In the genomic region with DNA sequence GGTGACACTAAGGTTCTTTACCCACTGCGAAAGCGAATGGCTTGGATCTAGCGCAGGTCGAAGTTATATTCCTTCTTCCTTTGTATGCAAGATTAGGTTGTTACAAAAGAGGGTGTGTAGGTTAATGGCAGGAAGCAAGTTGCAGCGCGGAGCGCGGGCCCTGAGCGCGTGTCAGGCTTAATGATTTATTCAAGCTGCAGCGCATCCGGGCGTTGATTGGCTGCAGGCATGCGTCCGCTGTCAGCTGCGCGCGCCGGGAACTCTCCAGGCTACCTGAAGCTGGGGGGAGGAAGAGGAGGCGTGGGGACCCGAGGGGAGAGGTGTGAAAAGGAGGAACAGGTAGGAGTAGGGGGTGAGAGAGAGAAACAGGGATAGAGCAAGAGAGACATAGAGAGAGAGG, we compare ENCODE assay signal across 7 cellular contexts. TPM values are rescaled to one million over a fixed set of nuclear protein-coding genes. Genes with fewer than 3 reads are reported as not detected.
DNase-seq lines count a peak whose midpoint lies in the region; ATAC-seq, FAIRE-seq and TF ChIP-seq lines count a peak whose summit lies in the region.

No MANE protein-coding gene starts in this region.

- TF ChIP-seq POLR2A in K562 (conservative IDR thresholded peaks at IDR 0.05), result no peak

- no peak overlapping the region for H3K9ac ChIP-seq in HUES48 (ENCODE audit: low read depth, low read length)
- no peak overlapping the region for H3K9ac ChIP-seq in K562 (ENCODE audit: insufficient read depth in 1 of 2, low read depth in 2 of 2, low read length in 2 of 2)
- no peak overlapping the region for H3K9ac ChIP-seq in parathyroid adenoma

- no peaks in the 10 kb centered on the region for H3K9me1 ChIP-seq in K562 (ENCODE audit: control insufficient read depth, insufficient read depth, low read length)

- H3K79me2 ChIP-seq in K562 (ENCODE audit: control insufficient read depth, insufficient read depth, low read length), result no peaks in the 10 kb centered on the region
- H3K79me2 ChIP-seq in parathyroid adenoma, result no peaks in the 10 kb centered on the region

- in situ Hi-C loops in K562 (cut with MboI), result no loop called here

- BruUV-seq in K562 (replicated peaks; lab: Mats Ljungman, UMichigan), result no TSS peak

- WGBS in K562 (ENCODE audit: insufficient coverage, low coverage, missing lambda C conversion rate), result 0% methylated on average over 21 of the region's 21 CpGs

- peak; percentile 33 for DNase-seq in GM19238 (ENCODE audit: insufficient read length, low spot score)
- no peak for DNase-seq in K562 (ENCODE audit: extremely low read depth in 1 of 4, low spot score in 3 of 4)
- no peak for DNase-seq in MG63
- DNase-seq in epidermal melanocyte (ENCODE audit: insufficient read length, low spot score), result no peak
- no peak for DNase-seq in superior temporal gyrus (ENCODE audit: extremely low spot score)

- H3K36me3 ChIP-seq in HUES48 (ENCODE audit: control insufficient read depth, insufficient read depth, low read length) (no peaks in the 10 kb centered on the region), K562 (ENCODE audit: control insufficient read depth, insufficient read depth, low read length) (no peaks in the 10 kb centered on the region), parathyroid adenoma (ENCODE audit: control insufficient read depth, insufficient read depth, low read length) (no peaks in the 10 kb centered on the region), MG63 (no peaks in the 10 kb centered on the region)

- H3K4me1 ChIP-seq in HUES48 (ENCODE audit: control insufficient read depth, insufficient read depth, low read length) (peaks cover 34% of the 10 kb centered on the region), K562 (replicated peaks in 1 of 2; ENCODE audit: control insufficient read depth in 2 of 2, insufficient read depth in 2 of 2, low read length in 2 of 2) (no peaks in the 10 kb centered on the region), parathyroid adenoma (no peaks in the 10 kb centered on the region)

- no peak for ATAC-seq in K562

- no peak for TF ChIP-seq RAD21 in K562 (CRISPR knock-in tag; conservative IDR thresholded peaks at IDR 0.05 in 1 of 2, IDR thresholded peaks at IDR 0.05 in 1 of 2)

- H3K4me2 ChIP-seq in K562 (ENCODE audit: insufficient read depth, low read length) (no peak overlapping the region), parathyroid adenoma (ENCODE audit: low read length) (peak overlapping the region; percentile 39)

- TF ChIP-seq EP300 in K562 (IDR thresholded peaks at IDR 0.05; ENCODE audit: low read length), result no peak

- H4K20me1 ChIP-seq in K562 (replicated peaks; ENCODE audit: control insufficient read depth, insufficient read depth, low read length), result no peaks in the 10 kb centered on the region

- no peak overlapping the region for H2AFZ ChIP-seq in K562 (ENCODE audit: low read depth, low read length)
- no peak overlapping the region for H2AFZ ChIP-seq in parathyroid adenoma

- H3K4me3 ChIP-seq in HUES48 (ENCODE audit: low read depth, low read length) (peak overlapping the region; percentile 50), K562 (no peak overlapping the region), parathyroid adenoma (ENCODE audit: low read depth, low read length) (peak overlapping the region; percentile 12), MG63 (no peak overlapping the region)

- no peak overlapping the region for H3K27ac ChIP-seq in HUES48 (ENCODE audit: low read depth, low read length)
- no peak overlapping the region for H3K27ac ChIP-seq in K562 (ENCODE audit: extremely low read depth, low read depth, low read length)
- H3K27ac ChIP-seq in parathyroid adenoma, result no peak overlapping the region

- H3K27me3 ChIP-seq in HUES48 (ENCODE audit: control insufficient read depth, insufficient read depth, low read length), result peaks cover 98% of the 10 kb centered on the region
- peaks cover 2 to 13% of the 10 kb centered on the region in 2 experiments; a peak in 3 of 5 replicates for H3K27me3 ChIP-seq in K562 (ENCODE audit: control insufficient read depth in 2 of 2, insufficient read depth in 2 of 2, low read length in 2 of 2)
- H3K27me3 ChIP-seq in parathyroid adenoma (ENCODE audit: control insufficient read depth, insufficient read depth, low read length), result peaks cover 24% of the 10 kb centered on the region
- peaks cover 50% of the 10 kb centered on the region for H3K27me3 ChIP-seq in MG63

- POLR2A ChIA-PET in K562 (lab: Yijun Ruan, JAX), result no interaction called here

- intact Hi-C loops in K562 (cut with micrococcal nuclease), result no loop called here

- peaks cover 7% of the 10 kb centered on the region; the same call in 1 of the 2 replicates for H3K9me3 ChIP-seq in HUES48 (ENCODE audit: control insufficient read depth, insufficient read depth, low read length)
- no peaks in the 10 kb centered on the region for H3K9me3 ChIP-seq in K562 (replicated peaks; ENCODE audit: control insufficient read depth, insufficient read depth, low read depth, low read length)
- peaks cover 4% of the 10 kb centered on the region for H3K9me3 ChIP-seq in parathyroid adenoma (ENCODE audit: control insufficient read depth, low read length)
- H3K9me3 ChIP-seq in MG63, result no peaks in the 10 kb centered on the region

- no peak for TF ChIP-seq CTCF in K562 (IDR thresholded peaks at IDR 0.05 in 2 of 3, conservative IDR thresholded peaks at IDR 0.05 in 1 of 3; ENCODE audit: insufficient read depth in 2 of 3, low read depth in 1 of 3, low read length in 3 of 3)
- no peak for TF ChIP-seq CTCF in parathyroid adenoma (IDR thresholded peaks at IDR 0.05)

- CTCF ChIA-PET in K562 (lab: Yijun Ruan, JAX; ENCODE audit: low intra/inter-chr PET ratio), result no interaction called here

- no peak for FAIRE-seq in K562 (lab: Jason Lieb, UNC)

TF ChIP-seq in K562, 482 proteins besides CTCF, POLR2A, EP300 and RAD21:
- TF ChIP-seq, protein P1, sequence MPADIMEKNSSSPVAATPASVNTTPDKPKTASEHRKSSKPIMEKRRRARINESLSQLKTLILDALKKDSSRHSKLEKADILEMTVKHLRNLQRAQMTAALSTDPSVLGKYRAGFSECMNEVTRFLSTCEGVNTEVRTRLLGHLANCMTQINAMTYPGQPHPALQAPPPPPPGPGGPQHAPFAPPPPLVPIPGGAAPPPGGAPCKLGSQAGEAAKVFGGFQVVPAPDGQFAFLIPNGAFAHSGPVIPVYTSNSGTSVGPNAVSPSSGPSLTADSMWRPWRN (IDR thresholded peaks at IDR 0.05; ENCODE audit: low read depth), result peak; percentile 65; the same call in 1 of the 2 replicates
- TF ChIP-seq ZNF12 (CRISPR knock-in tag; IDR thresholded peaks at IDR 0.05) (no peak), FOSL1 (tag; conservative IDR thresholded peaks at IDR 0.05) (no peak)

RNA-seq across cellular contexts. Expression of a gene that starts 7.4 kb away (rescaled TPM):
- 0.21 and 0.23 TPM in 2 replicates for total RNA-seq in K562 (2011; cell fraction: chromatin; rRNA removed; ENCODE audit: low replicate concordance)
- not detected in 2 replicates for total RNA-seq in K562 (2011; cell fraction: nucleolus; rRNA removed)
- total RNA-seq in K562 (2011; cell fraction: nucleoplasm; rRNA removed), result 0.22 and 0.38 TPM in 2 replicates
- not detected in 2 replicates for total RNA-seq in K562 (2014; rRNA removed)
- total RNA-seq in K562 (2014; rRNA removed; fragmentation: Illumina TruSeq; extraction: Trizol), result 0.10 TPM in 1 of 2 replicates, not detected in the other
- total RNA-seq in K562 (2015; rRNA removed; fragmentation: Illumina TruSeq; extraction: Trizol), result 0.04 and 0.11 TPM in 2 replicates
- total RNA-seq in K562 (2021), result not detected in 2 replicates
- 0.03 and 0.06 TPM in 2 replicates for polyA plus RNA-seq in K562 (2011; rRNA removed)
- polyA plus RNA-seq in K562 (2011; cell fraction: cytosol; rRNA removed), result 0.03 and 0.10 TPM in 2 replicates
- polyA plus RNA-seq in K562 (2011; cell fraction: nucleus; rRNA removed), result 0.25 and 0.55 TPM in 2 replicates
- polyA plus RNA-seq in K562 (2012), result 0.10 and 0.39 TPM in 2 replicates
- polyA plus RNA-seq in K562 (2014; fragmentation: Illumina TruSeq; extraction: Trizol), result 0.04 and 0.06 TPM in 2 replicates
- polyA plus RNA-seq in K562 (2014; fragmentation: Nextera tagmentation; extraction: Ambion mirVana), result under 1 TPM; 0.01 to 0.03 TPM
- polyA plus RNA-seq in K562 (2014; rRNA removed), result 0.09 and 0.15 TPM in 2 replicates
- not detected in 2 replicates for polyA minus RNA-seq in K562 (2011; rRNA and poly(A)+ RNA removed)
- polyA minus RNA-seq in K562 (2011; cell fraction: cytosol; rRNA and poly(A)+ RNA removed), result not detected in 2 replicates
- polyA minus RNA-seq in K562 (2011; cell fraction: nucleus; rRNA and poly(A)+ RNA removed), result not detected in 2 replicates
- not detected in 2 replicates for total RNA-seq in MG63 (2014; rRNA removed; shearing (Covaris generic); ENCODE audit: low replicate concordance)

RNA-seq across cellular contexts. Expression of a gene that starts 47.8 kb away (rescaled TPM):
- total RNA-seq in K562 (2011; cell fraction: chromatin; rRNA removed; ENCODE audit: low replicate concordance), result not detected in 2 replicates
- not detected in 2 replicates for total RNA-seq in K562 (2011; cell fraction: nucleolus; rRNA removed)
- not detected in 2 replicates for total RNA-seq in K562 (2011; cell fraction: nucleoplasm; rRNA removed)
- not detected in 2 replicates for total RNA-seq in K562 (2014; rRNA removed)
- not detected in 2 replicates for total RNA-seq in K562 (2014; rRNA removed; fragmentation: Illumina TruSeq; extraction: Trizol)
- total RNA-seq in K562 (2015; rRNA removed; fragmentation: Illumina TruSeq; extraction: Trizol), result not detected in 2 replicates
- total RNA-seq in K562 (2021), result 0.31 and 0.75 TPM in 2 replicates
- not detected in 2 replicates for polyA plus RNA-seq in K562 (2011; rRNA removed)
- not detected in 2 replicates for polyA plus RNA-seq in K562 (2011; cell fraction: cytosol; rRNA removed)
- not detected in 2 replicates for polyA plus RNA-seq in K562 (2011; cell fraction: nucleus; rRNA removed)
- 0.08 and 0.37 TPM in 2 replicates for polyA plus RNA-seq in K562 (2012)
- polyA plus RNA-seq in K562 (2014; fragmentation: Illumina TruSeq; extraction: Trizol), result not detected in 2 replicates
- under 1 TPM in 1 of 2 experiments, not detected in 1; 0.13 TPM for polyA plus RNA-seq in K562 (2014; fragmentation: Nextera tagmentation; extraction: Ambion mirVana)
- polyA plus RNA-seq in K562 (2014; rRNA removed), result 0.04 and 0.69 TPM in 2 replicates
- 0.46 TPM in 1 of 2 replicates, not detected in the other for polyA minus RNA-seq in K562 (2011; rRNA and poly(A)+ RNA removed)
- polyA minus RNA-seq in K562 (2011; cell fraction: cytosol; rRNA and poly(A)+ RNA removed), result not detected in 2 replicates
- not detected in 2 replicates for polyA minus RNA-seq in K562 (2011; cell fraction: nucleus; rRNA and poly(A)+ RNA removed)
- 0.36 TPM in 1 of 2 replicates, not detected in the other for total RNA-seq in MG63 (2014; rRNA removed; shearing (Covaris generic); ENCODE audit: low replicate concordance)

Comparison
In these comparisons a context has a peak if more than half of its experiments do, and no peak if none do; other contexts are left out.
1. H3K4me3 ChIP-seq: peak in HUES48 (single experiment) and parathyroid adenoma (single experiment); none in K562 (single experiment) and MG63 (single experiment).